9 cellular contexts compared by ENCODE assay signal in genomic region chr2:130155956-130156623, GRCh38. TPM values are rescaled to one million over a fixed set of nuclear protein-coding genes. Genes with fewer than 3 reads are reported as not detected.
DNase-seq lines count a peak whose midpoint lies in the region; ATAC-seq, FAIRE-seq and TF ChIP-seq lines count a peak whose summit lies in the region.
"Not testable (repeated sequence)": the region's sequence is repeated elsewhere in the genome, so short reads cannot be mapped to it uniquely, and the experiment has no call there.
"Had no signal": no experiment of that assay in that cellular context is flagged by ENCODE, and none has a peak within 500 bp of the region (broad histone marks: within the 10 kb centered on the region; RNA-seq: fewer than 3 reads in every experiment).

No MANE protein-coding gene starts in this region.

- H3F3A ChIP-seq in DOHH2 (ENCODE audit: control insufficient read depth, insufficient read depth): not testable (repeated sequence)

- H3K9me3 ChIP-seq in DOHH2 (ENCODE audit: control insufficient read depth, insufficient read depth, low read length); heart right ventricle; upper lobe of right lung: not testable (repeated sequence)

- not testable (repeated sequence) for H3K4me2 ChIP-seq in DOHH2 (ENCODE audit: low read length)

- peak; percentile 30 for DNase-seq in HuH-7.5 (ENCODE audit: low spot score)
- peak; percentile 94 for DNase-seq in NCI-H2196 (lab: John Stamatoyannopoulos, UW; ENCODE audit: unreplicated experiment)
- DNase-seq in bronchial epithelial cell (ENCODE audit: low read depth): peak; percentile 19
- peak; percentile 70 to 71 for DNase-seq in heart right ventricle
- DNase-seq in natural killer cell: not testable (repeated sequence)
- peak; percentile 89 for DNase-seq in upper lobe of right lung

- H3K27me3 Mint-ChIP-seq in natural killer cell (ENCODE audit: low read depth in 2 of 2): not testable (repeated sequence)

- H3K27me3 ChIP-seq in DOHH2 (ENCODE audit: control insufficient read depth, low read length); bronchial epithelial cell (ENCODE audit: control insufficient read depth, insufficient read depth, low read length); heart right ventricle; upper lobe of right lung: not testable (repeated sequence)

- FAIRE-seq in bronchial epithelial cell (lab: Jason Lieb, UNC): peak; percentile 96

- intact Hi-C loops in heart right ventricle (cut with DNase I): loop anchor here in 7 of 10 donors (2.0 to 10.0 kb wide), 4 partner anchors 176 to 181 kb away; no protein-coding TSS in a partner anchor
- intact Hi-C loops in natural killer cell (cut with micrococcal nuclease); upper lobe of right lung (cut with DNase I): not testable (repeated sequence)

- not testable (repeated sequence) for H3K9me2 ChIP-seq in DOHH2 (replicated peaks; ENCODE audit: control insufficient read depth, low read length)

- H3K27ac ChIP-seq in DOHH2 (ENCODE audit: low read depth, low read length); heart right ventricle; upper lobe of right lung: not testable (repeated sequence)

- H3K36me3 ChIP-seq in DOHH2 (ENCODE audit: control insufficient read depth, low read length) (peaks cover 42% of the 10 kb centered on the region), heart right ventricle (peaks cover 0 to 66% (median 9%) of the 10 kb centered on the region in 9 donors)
- not testable (repeated sequence) for H3K36me3 ChIP-seq in bronchial epithelial cell (ENCODE audit: control insufficient read depth, insufficient read depth, low read length); upper lobe of right lung

- 40 to 49% methylated on average over 16 of the region's 16 CpGs for WGBS in heart right ventricle, 2 donors

- not testable (repeated sequence) for H3K9me3 Mint-ChIP-seq in natural killer cell

- not testable (repeated sequence) for H3K79me2 ChIP-seq in DOHH2 (ENCODE audit: control insufficient read depth, low read length)

- TF ChIP-seq CTCF in DOHH2 (IDR thresholded peaks at IDR 0.05; ENCODE audit: low read depth, low read length, poor library complexity, severe bottlenecking): peak; percentile 69
- peak; percentile 73 for TF ChIP-seq CTCF in bronchial epithelial cell (IDR thresholded peaks at IDR 0.05; ENCODE audit: insufficient read depth, low read length, severe bottlenecking)
- peak; percentile 30 to 70 (median 59) for TF ChIP-seq CTCF in heart right ventricle (IDR thresholded peaks at IDR 0.05)
- TF ChIP-seq CTCF in natural killer cell (IDR thresholded peaks at IDR 0.05): not testable (repeated sequence)
- peak; percentile 52 for TF ChIP-seq CTCF in upper lobe of right lung (IDR thresholded peaks at IDR 0.05)

- H3K4me3 ChIP-seq in DOHH2 (ENCODE audit: low read length); bronchial epithelial cell (ENCODE audit: low read depth, low read length); heart right ventricle; upper lobe of right lung: not testable (repeated sequence)

- peak; percentile 79 for ATAC-seq in SK-N-SH treated with all-trans-retinoic acid at 6 μM for 48 hours
- ATAC-seq in heart right ventricle: peak; percentile 38 to 82 (median 70)
- not testable (repeated sequence) for ATAC-seq in natural killer cell
- ATAC-seq in upper lobe of right lung: peak; percentile 84

- H3K4me1 ChIP-seq in DOHH2 (ENCODE audit: control insufficient read depth, low read length): peaks cover 33% of the 10 kb centered on the region
- not testable (repeated sequence) for H3K4me1 ChIP-seq in heart right ventricle, upper lobe of right lung

- not testable (repeated sequence) for H3K36me3 Mint-ChIP-seq in natural killer cell

- peak overlapping the region; percentile 46 to 76 for H3K27ac Mint-ChIP-seq in natural killer cell

- not testable (repeated sequence) for H4K20me1 ChIP-seq in DOHH2 (ENCODE audit: control insufficient read depth, insufficient read depth, low read depth, low read length)

- not testable (repeated sequence) for H3K4me3 Mint-ChIP-seq in natural killer cell

- H3K4me1 Mint-ChIP-seq in natural killer cell: peaks cover 10 to 14% of the 10 kb centered on the region in 2 donors

RNA-seq across cellular contexts. Expression of gene CCDC74B, which starts 11.2 kb away (rescaled TPM):
- total RNA-seq in bronchial epithelial cell (0.38 and 0.79 TPM in 2 replicates), heart right ventricle (1 to 10 TPM in 1 of 10 donors, under 1 TPM in 8, not detected in 1; 0.25 to 1.4 (median 0.47) TPM), natural killer cell (1 to 10 TPM in 1 of 3 donors, under 1 TPM in 2; 0.25 to 1.4 (median 0.28) TPM), upper lobe of right lung (0.78 TPM)
- under 1 TPM; 0.66 to 0.86 TPM for polyA plus RNA-seq in heart right ventricle

RNA-seq across cellular contexts. Expression of gene SMPD4, which starts 25.3 kb away (rescaled TPM):
- total RNA-seq in bronchial epithelial cell (9.5 TPM in 2 replicates), heart right ventricle (10 to 100 TPM; 21.9 to 33.6 (median 25.9) TPM), natural killer cell (10 to 100 TPM; 77.8 to 81.8 (median 79.0) TPM), upper lobe of right lung (41.4 TPM)
- polyA plus RNA-seq in heart right ventricle: 10 to 100 TPM; 31.6 to 60.6 TPM

RNA-seq across cellular contexts. Expression of gene MZT2B, which starts 26.0 kb away (rescaled TPM):
- total RNA-seq in bronchial epithelial cell (146 and 217 TPM in 2 replicates), heart right ventricle (100 to 1,000 TPM; 297 to 528 (median 396) TPM), natural killer cell (100 to 1,000 TPM; 101 to 152 (median 133) TPM), upper lobe of right lung (128 TPM)
- 100 to 1,000 TPM; 499 to 911 TPM for polyA plus RNA-seq in heart right ventricle

RNA-seq across cellular contexts. Expression of gene POTEF, which starts 27.1 kb away (rescaled TPM):
- total RNA-seq in bronchial epithelial cell: not detected in 2 replicates
- not detected for total RNA-seq in heart right ventricle
- polyA plus RNA-seq in heart right ventricle: not detected
- total RNA-seq in natural killer cell: not detected
- not detected for total RNA-seq in upper lobe of right lung
- total RNA-seq: activated CD4-positive, alpha-beta memory T cell treated with anti-CD3 and anti-CD28 coated beads for 36 hours had no signal

RNA-seq across cellular contexts. Expression of gene TUBA3E, which starts 42.1 kb away (rescaled TPM):
- total RNA-seq in bronchial epithelial cell (not detected in 2 replicates), heart right ventricle (100 to 1,000 TPM in 1 of 10 donors, 10 to 100 TPM in 3, 1 to 10 TPM in 6; 2.3 to 109 (median 8.7) TPM), natural killer cell (not detected), upper lobe of right lung (not detected)
- 100 to 1,000 TPM in 1 of 2 donors, 10 to 100 TPM in 1; 48.3 to 286 TPM for polyA plus RNA-seq in heart right ventricle
- total RNA-seq: activated CD4-positive, alpha-beta memory T cell treated with anti-CD3 and anti-CD28 coated beads for 36 hours had no signal
